Comparison of ENCODE assay signal across 18 cellular contexts in genomic region chr2:118459425-118459824, GRCh38.
"Had no signal": no experiment of that assay in that cellular context is flagged by ENCODE, and none has a peak within 500 bp of the region (broad histone marks: within the 10 kb centered on the region; RNA-seq: fewer than 3 reads in every experiment).

No MANE protein-coding gene starts in this region.

- H3K36me3 Mint-ChIP-seq: activated naive CD8-positive, alpha-beta T cell treated with anti-CD3 and anti-CD28 coated beads for 36 hours had no signal

- H3K27ac ChIP-seq: body of pancreas, coronary artery, esophagus squamous epithelium, lower lobe of right lung, psoas muscle, thoracic aorta, upper lobe of right lung had no signal

- H3K4me1 Mint-ChIP-seq: activated CD4-positive, alpha-beta T cell treated with anti-CD3 and anti-CD28 coated beads for 36 hours; activated naive CD8-positive, alpha-beta T cell treated with anti-CD3 and anti-CD28 coated beads for 36 hours; nephron progenitor cell had no signal

- H3K27ac Mint-ChIP-seq: activated CD4-positive, alpha-beta T cell treated with anti-CD3 and anti-CD28 coated beads for 36 hours; activated CD8-positive, alpha-beta T cell treated with anti-CD3 and anti-CD28 coated beads for 36 hours; activated naive CD8-positive, alpha-beta T cell treated with anti-CD3 and anti-CD28 coated beads for 36 hours; nephron progenitor cell; T-helper 1 cell treated with Interleukin-12 subunit alpha and Interleukin-12 subunit beta and Interleukin-4 antibody, amounts not matched to agents 30 μg/mL and 1 μg/mL, for 36 hours had no signal

- H3K4me1 ChIP-seq: body of pancreas, esophagus squamous epithelium, lower lobe of right lung, psoas muscle, upper lobe of right lung had no signal

- DNase-seq: activated CD4-positive, alpha-beta T cell treated with anti-CD3 and anti-CD28 coated beads for 36 hours; activated CD8-positive, alpha-beta T cell treated with anti-CD3 and anti-CD28 coated beads for 36 hours; activated gamma-delta T cell treated with Interleukin-2 at 50 U/mL for 16 hours; activated naive CD8-positive, alpha-beta T cell treated with anti-CD3 and anti-CD28 coated beads for 36 hours; amygdala; body of pancreas; central memory CD4-positive, alpha-beta T cell; esophagus squamous epithelium; foreskin melanocyte; left colon; lower lobe of right lung; nephron progenitor cell; psoas muscle; stimulated activated CD4-positive, alpha-beta T cell treated with anti-CD3 and anti-CD28 coated beads, Interleukin-1b, Interleukin-23, amount 100 ng/mL, for 48 hours; upper lobe of right lung had no signal

- H3K4me3 ChIP-seq: body of pancreas, coronary artery, esophagus squamous epithelium, lower lobe of right lung, psoas muscle, thoracic aorta, upper lobe of right lung had no signal

- H3K4me3 Mint-ChIP-seq: activated CD4-positive, alpha-beta T cell treated with anti-CD3 and anti-CD28 coated beads for 36 hours; activated CD8-positive, alpha-beta T cell treated with anti-CD3 and anti-CD28 coated beads for 36 hours; activated naive CD8-positive, alpha-beta T cell treated with anti-CD3 and anti-CD28 coated beads for 36 hours; nephron progenitor cell; T-helper 1 cell treated with Interleukin-12 subunit alpha and Interleukin-12 subunit beta and Interleukin-4 antibody, amounts not matched to agents 30 μg/mL and 1 μg/mL, for 36 hours had no signal

- H3K27me3 ChIP-seq: body of pancreas had no signal

- H3K9me3 Mint-ChIP-seq: activated CD8-positive, alpha-beta T cell treated with anti-CD3 and anti-CD28 coated beads for 36 hours; activated naive CD8-positive, alpha-beta T cell treated with anti-CD3 and anti-CD28 coated beads for 36 hours; nephron progenitor cell; T-helper 1 cell treated with Interleukin-12 subunit alpha and Interleukin-12 subunit beta and Interleukin-4 antibody, amounts not matched to agents 30 μg/mL and 1 μg/mL, for 36 hours had no signal

- H3K9me3 ChIP-seq: body of pancreas, esophagus squamous epithelium, lower lobe of right lung, psoas muscle, thoracic aorta, upper lobe of right lung had no signal

- H3K36me3 ChIP-seq: esophagus squamous epithelium, lower lobe of right lung, thoracic aorta, upper lobe of right lung had no signal
